13 cellular contexts compared by ENCODE assay signal in genomic region chr14:91232052-91232451, GRCh38. TPM values are rescaled to one million over a fixed set of nuclear protein-coding genes. Genes with fewer than 3 reads are reported as not detected.
DNase-seq lines count a peak whose midpoint lies in the region; ATAC-seq, FAIRE-seq and TF ChIP-seq lines count a peak whose summit lies in the region.
"Had no signal": no experiment of that assay in that cellular context is flagged by ENCODE, and none has a peak within 500 bp of the region (broad histone marks: within the 10 kb centered on the region; RNA-seq: fewer than 3 reads in every experiment).

No MANE protein-coding gene starts in this region.

- no peak for ATAC-seq in CD4-positive, CD25-positive, alpha-beta regulatory T cell (ENCODE audit: low read depth in 2 of 2)
- no peak for ATAC-seq in activated CD8-positive, alpha-beta T cell treated with anti-CD3 and anti-CD28 coated beads for 36 hours
- ATAC-seq in mucosa of descending colon (peak; percentile 1), HG03280 (IDR thresholded peaks at IDR 0.05; ENCODE audit: unreplicated experiment) (no peak)

- peak; percentile 52 for FAIRE-seq in GM12891 (lab: Jason Lieb, UNC)

- H3K36me3 Mint-ChIP-seq in CD4-positive, CD25-positive, alpha-beta regulatory T cell = peaks cover 26% of the 10 kb centered on the region
- peaks cover 51% of the 10 kb centered on the region for H3K36me3 Mint-ChIP-seq in activated CD8-positive, alpha-beta T cell treated with anti-CD3 and anti-CD28 coated beads for 36 hours (ENCODE audit: low read depth)

- CTCF ChIA-PET in activated CD8-positive, alpha-beta T cell treated with anti-CD3 and anti-CD28 coated beads for 36 hours (lab: Charles Lee) = no interaction called here

- H3K27me3 ChIP-seq in CD4-positive, CD25-positive, alpha-beta regulatory T cell (ENCODE audit: control insufficient read depth, insufficient read depth, low read length) = no peaks in the 10 kb centered on the region
- no peaks in the 10 kb centered on the region for H3K27me3 ChIP-seq in BE2C
- H3K27me3 ChIP-seq: testis had no signal

- no peak for DNase-seq in CD4-positive, CD25-positive, alpha-beta regulatory T cell
- DNase-seq in GM12891 (ENCODE audit: insufficient read length, low spot score) (no peak), mucosa of descending colon (peak in 1 of 3 donors; percentile 25), DMS114 treated with DMSO at 0.1 percent for 48 hours (lab: John Stamatoyannopoulos, UW; ENCODE audit: unreplicated experiment) (no peak), BE2C (no peak)
- DNase-seq in activated CD8-positive, alpha-beta T cell treated with anti-CD3 and anti-CD28 coated beads for 36 hours = no peak
- DNase-seq in stimulated activated CD4-positive, alpha-beta T cell treated with anti-CD3 and anti-CD28 coated beads, Interleukin-1b, Interleukin-23, amount 100 ng/mL, for 48 hours = no peak
- DNase-seq: HFFc6, kidney glomerular epithelial cell, SIG-M5, testis had no signal

- no peak for TF ChIP-seq CTCF in activated CD8-positive, alpha-beta T cell treated with anti-CD3 and anti-CD28 coated beads for 36 hours (IDR thresholded peaks at IDR 0.05)
- TF ChIP-seq CTCF in mucosa of descending colon (IDR thresholded peaks at IDR 0.05) = no peak
- TF ChIP-seq CTCF in BE2C (IDR thresholded peaks at IDR 0.05; ENCODE audit: low read depth, low read length) = no peak

- H3K27ac ChIP-seq in CD4-positive, CD25-positive, alpha-beta regulatory T cell (ENCODE audit: insufficient read depth, low read length, poor library complexity, severe bottlenecking) = peak overlapping the region; percentile 91
- H3K27ac ChIP-seq: testis had no signal

- peaks cover 75% of the 10 kb centered on the region for H3K4me1 ChIP-seq in CD4-positive, CD25-positive, alpha-beta regulatory T cell (ENCODE audit: control insufficient read depth, insufficient read depth, low read length, poor library complexity, severe bottlenecking)
- H3K4me1 ChIP-seq in mucosa of descending colon (ENCODE audit: low read depth) (no peaks in the 10 kb centered on the region), BE2C (no peaks in the 10 kb centered on the region)
- H3K4me1 ChIP-seq: testis had no signal

- intact Hi-C loops in activated CD8-positive, alpha-beta T cell treated with anti-CD3 and anti-CD28 coated beads for 36 hours (cut with micrococcal nuclease) = no loop called here
- intact Hi-C loops in mucosa of descending colon (cut with DNase I, micrococcal nuclease) = no loop called here

- peak overlapping the region; percentile 95 to 100 (median 97) for H3K27ac Mint-ChIP-seq in CD4-positive, CD25-positive, alpha-beta regulatory T cell
- H3K27ac Mint-ChIP-seq in activated CD8-positive, alpha-beta T cell treated with anti-CD3 and anti-CD28 coated beads for 36 hours = peak overlapping the region; percentile 99
- H3K27ac Mint-ChIP-seq: HFFc6 had no signal

- 0 out of 2 replicates have a peak, but pooled peaks have one; percentile 33 for TF ChIP-seq POLR2A in GM12891 (IDR thresholded peaks at IDR 0.05; ENCODE audit: low read depth, low read length)

- H3K36me3 ChIP-seq in CD4-positive, CD25-positive, alpha-beta regulatory T cell (ENCODE audit: control insufficient read depth, insufficient read depth, low read length) = peaks cover 15% of the 10 kb centered on the region
- H3K36me3 ChIP-seq in mucosa of descending colon (ENCODE audit: low read depth) (no peaks in the 10 kb centered on the region), BE2C (no peaks in the 10 kb centered on the region)

- H3K27me3 Mint-ChIP-seq in CD4-positive, CD25-positive, alpha-beta regulatory T cell = no peaks in the 10 kb centered on the region
- no peaks in the 10 kb centered on the region for H3K27me3 Mint-ChIP-seq in activated CD8-positive, alpha-beta T cell treated with anti-CD3 and anti-CD28 coated beads for 36 hours

- peaks cover 26 to 82% (median 51%) of the 10 kb centered on the region in 4 donors for H3K4me1 Mint-ChIP-seq in CD4-positive, CD25-positive, alpha-beta regulatory T cell
- H3K4me1 Mint-ChIP-seq in activated CD8-positive, alpha-beta T cell treated with anti-CD3 and anti-CD28 coated beads for 36 hours (ENCODE audit: low read depth) = peaks cover 58% of the 10 kb centered on the region

- H3K4me3 ChIP-seq in CD4-positive, CD25-positive, alpha-beta regulatory T cell (ENCODE audit: low read depth, low read length) = peak overlapping the region; percentile 46
- no peak overlapping the region for H3K4me3 ChIP-seq in mucosa of descending colon
- H3K4me3 ChIP-seq in BE2C (ENCODE audit: low read depth, low read length) = no peak overlapping the region
- H3K4me3 ChIP-seq: coronary artery, testis had no signal

- POLR2A ChIA-PET in activated CD8-positive, alpha-beta T cell treated with anti-CD3 and anti-CD28 coated beads for 36 hours (lab: Charles Lee) = interaction anchor here (6.5 kb wide), 1 partner anchor 12 kb away, joined by 62 read pairs; the partner anchor contains the start of gene GPR68

- peaks cover 0 to 2% (median 0%) of the 10 kb centered on the region in 7 donors for H3K9me3 Mint-ChIP-seq in CD4-positive, CD25-positive, alpha-beta regulatory T cell
- H3K9me3 Mint-ChIP-seq in activated CD8-positive, alpha-beta T cell treated with anti-CD3 and anti-CD28 coated beads for 36 hours = peaks cover 10% of the 10 kb centered on the region

- H3K9me3 ChIP-seq in CD4-positive, CD25-positive, alpha-beta regulatory T cell (ENCODE audit: control insufficient read depth in 2 of 2, low read length in 2 of 2) = peaks cover 0 to 3% of the 10 kb centered on the region in 2 experiments
- H3K9me3 ChIP-seq in mucosa of descending colon = no peaks in the 10 kb centered on the region
- H3K9me3 ChIP-seq in BE2C = no peaks in the 10 kb centered on the region
- H3K9me3 ChIP-seq: testis had no signal

- H3K4me3 Mint-ChIP-seq in CD4-positive, CD25-positive, alpha-beta regulatory T cell = peak overlapping the region in 3 of 4 donors; percentile 71 to 83 (median 78)
- H3K4me3 Mint-ChIP-seq in activated CD8-positive, alpha-beta T cell treated with anti-CD3 and anti-CD28 coated beads for 36 hours = no peak overlapping the region
- H3K4me3 Mint-ChIP-seq: HFFc6 had no signal

TF ChIP-seq in GM12891, 5 proteins besides CTCF, POLR2A, EP300 and RAD21:
- TF ChIP-seq PAX5 (IDR thresholded peaks at IDR 0.05; ENCODE audit: insufficient read depth, low read length, severe bottlenecking) (no peak), SPI1 (IDR thresholded peaks at IDR 0.05; ENCODE audit: low read depth, low read length) (no peak), POLR2AphosphoS5 (IDR thresholded peaks at IDR 0.05; ENCODE audit: low read depth, low read length) (no peak), POU2F2 (IDR thresholded peaks at IDR 0.05; ENCODE audit: low read depth, low read length) (no peak), TAF1 (IDR thresholded peaks at IDR 0.05; ENCODE audit: low read depth, low read length) (no peak)

RNA-seq across cellular contexts. Expression of gene GPR68, which starts 12.5 kb away (rescaled TPM):
- 18.8 TPM for total RNA-seq in CD4-positive, CD25-positive, alpha-beta regulatory T cell
- 10 to 100 TPM in 2 of 4 donors, 1 to 10 TPM in 2; 8.5 to 19.1 (median 11.0) TPM for polyA plus RNA-seq in CD4-positive, CD25-positive, alpha-beta regulatory T cell
- polyA plus RNA-seq in GM12891 (2012; ENCODE audit: low read depth, missing spikeins) = 1.7 TPM
- 10 to 100 TPM; 11.9 to 14.0 TPM for total RNA-seq in activated CD8-positive, alpha-beta T cell treated with anti-CD3 and anti-CD28 coated beads for 36 hours
- 1 to 10 TPM; 1.4 to 2.4 (median 2.3) TPM for total RNA-seq in mucosa of descending colon
- polyA plus RNA-seq in BE2C (2012; ENCODE audit: insufficient read depth, insufficient read length, low read depth) = 25.8 TPM
